8 cellular contexts compared by ENCODE assay signal in the genomic region with DNA sequence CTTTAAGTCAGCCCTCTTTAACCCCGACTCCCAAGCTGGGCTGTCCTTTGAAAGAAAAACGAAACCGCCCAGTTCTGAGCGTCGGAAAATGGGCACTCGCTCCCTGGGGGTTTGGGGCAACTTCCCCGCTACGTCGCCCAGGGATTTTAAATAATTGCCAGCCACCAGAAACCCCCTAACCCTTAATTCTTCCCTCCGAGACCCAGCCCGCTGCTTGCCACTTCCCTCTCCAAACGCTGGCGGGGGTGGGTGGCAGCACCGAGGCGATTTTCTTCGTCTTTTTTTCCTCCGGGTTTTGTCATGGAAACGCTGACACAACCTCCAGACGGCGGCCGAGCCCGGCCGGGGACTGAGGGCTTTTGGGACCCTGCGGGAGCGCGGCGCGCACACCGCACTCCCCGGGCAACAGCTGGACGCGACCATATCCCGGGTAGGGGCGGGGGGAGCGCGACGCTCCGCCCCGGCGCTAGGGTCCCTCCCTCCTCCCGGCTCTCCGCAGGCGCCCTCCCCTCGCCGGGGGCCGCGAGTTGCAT.
A peak's percentile ranks its signal among the peaks of the same experiment; 100 is the strongest.
DNase-seq lines count a peak whose midpoint lies in the region; ATAC-seq lines count a peak whose summit lies in the region.

A gene (plus strand): TSS at position 532 of the 533 bp plus-strand sequence.

- peak; percentile 40 for ATAC-seq in GM18519 (IDR thresholded peaks at IDR 0.05; ENCODE audit: low FRiP score, unreplicated experiment)
- ATAC-seq in HG03066 (IDR thresholded peaks at IDR 0.05; ENCODE audit: low read depth, unreplicated experiment) = peak; percentile 55

- DNase-seq in 8988T (peak; percentile 93), NCI-H2227 (lab: John Stamatoyannopoulos, UW; ENCODE audit: unreplicated experiment) (peak; percentile 95), caudate nucleus (lab: John Stamatoyannopoulos, UW) (peak in 54 of 61 donors; percentile 19 to 86 (median 66)), inferior parietal cortex (ENCODE audit: extremely low spot score) (peak; percentile 74), smooth muscle cell of the brain vasculature (ENCODE audit: low read depth, low spot score) (peak; percentile 69)
- DNase-seq in activated CD4-positive, CD25-positive, alpha-beta regulatory T cell (lab: John Stamatoyannopoulos, UW) = peak; percentile 38 to 56 (median 46)

- H3K27ac ChIP-seq in caudate nucleus (ENCODE audit: low read depth, low read length) = peak within 1 kb of the TSS; percentile 85

Comparison
In these comparisons a context has a peak if more than half of its experiments do, and no peak if none do; other contexts are left out.
1. Peak in every context shown above with its lines: DNase-seq, ATAC-seq and H3K27ac ChIP-seq.